Comparison of ENCODE assay signal across 20 cellular contexts in the genomic region with DNA sequence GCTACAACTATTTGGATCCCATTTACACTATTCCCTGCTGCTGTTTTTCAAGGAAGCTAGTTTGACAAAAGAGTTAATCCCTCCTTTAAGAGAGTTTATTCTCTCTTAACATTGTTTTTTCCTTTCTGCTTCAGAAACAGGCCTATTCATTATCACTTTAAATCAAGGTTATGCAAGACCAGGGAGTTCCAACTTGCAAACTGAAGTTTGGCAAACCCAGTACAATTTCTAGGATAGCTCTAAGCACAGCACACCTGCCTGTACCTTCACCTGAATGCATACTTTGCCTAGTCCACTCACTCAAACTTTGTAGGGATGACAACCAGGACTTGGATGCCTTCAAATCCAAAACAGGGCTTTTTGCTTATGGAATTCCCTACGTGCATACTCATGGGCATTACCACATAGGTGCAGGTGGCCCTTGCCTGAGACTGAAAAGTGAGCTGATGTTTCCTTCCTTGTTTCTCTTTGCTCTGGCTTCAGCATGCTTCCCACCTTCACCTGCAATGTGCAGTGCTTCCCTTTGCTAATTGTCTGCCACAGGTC.
"Had no signal": no experiment of that assay in that cellular context is flagged by ENCODE, and none has a peak within 500 bp of the region (broad histone marks: within the 10 kb centered on the region; RNA-seq: fewer than 3 reads in every experiment).

No MANE protein-coding gene starts in this region.

- H3K9me3 ChIP-seq: SJCRH30 had no signal

- FAIRE-seq: HTR-8/SVneo had no signal

- ATAC-seq: Panc1, PC-3, SK-N-SH treated with all-trans-retinoic acid at 6 μM for 48 hours had no signal

- H3K4me1 ChIP-seq: SJCRH30 had no signal

- H3K27ac ChIP-seq: HL-60, RWPE1, SJCRH30 had no signal

- DNase-seq: KBM-7, MV-4-11, NCI-H1048, NCI-H1105, NCI-H1436 treated with DMSO at 0.1 percent for 48 hours, NCI-H1694, NCI-H1930, NCI-H2081, NCI-H2107, NCI-H2227 treated with DMSO at 0.1 percent for 48 hours, NCI-H526 treated with DMSO at 0.1 percent for 48 hours, NCI-H774, PC-3, SHP77 treated with DMSO at 0.1 percent for 48 hours, SJCRH30 had no signal

- H3K36me3 ChIP-seq: SJCRH30 had no signal

- H3K4me3 ChIP-seq: SJCRH30 had no signal
